In genomic region chr4:152663203-152664066, GRCh38 we compare ENCODE assay signal across 8 cellular contexts. TPM values are rescaled to one million over a fixed set of nuclear protein-coding genes. Genes with fewer than 3 reads are reported as not detected.
A peak's percentile ranks its signal among the peaks of the same experiment; 100 is the strongest.
DNase-seq lines count a peak whose midpoint lies in the region; ATAC-seq and TF ChIP-seq lines count a peak whose summit lies in the region.

No MANE protein-coding gene starts in this region.

- H3K27ac Mint-ChIP-seq in endodermal cell: no peak overlapping the region
- no peak overlapping the region for H3K27ac Mint-ChIP-seq in Calu3 (ENCODE audit: unreplicated experiment)

- H3K23ac ChIP-seq in mesendoderm (ENCODE audit: low read length): no peak overlapping the region

- no peaks in the 10 kb centered on the region for H3K36me3 ChIP-seq in endodermal cell (ENCODE audit: control insufficient read depth, insufficient read depth, low read length)
- H3K36me3 ChIP-seq in mesendoderm (ENCODE audit: control insufficient read depth, insufficient read depth, low read length): no peaks in the 10 kb centered on the region

- peaks cover 2% of the 10 kb centered on the region for H3K79me1 ChIP-seq in mesendoderm (ENCODE audit: low read length)

- H3K36me3 Mint-ChIP-seq in endodermal cell (ENCODE audit: low read depth) (no peaks in the 10 kb centered on the region), Calu3 (ENCODE audit: insufficient read depth, unreplicated experiment) (peaks cover 3% of the 10 kb centered on the region)

- WGBS in endodermal cell (ENCODE audit: insufficient coverage in 1 of 2, insufficient read length in 1 of 2), 2 experiments: 95 to 100% methylated on average over 1 to 6 of the region's 6 CpGs
- WGBS in mesendoderm (ENCODE audit: extremely low coverage, insufficient coverage, low lambda C conversion rate): no CpG with 5 or more reads among the region's 6 CpGs

- H3K27me3 ChIP-seq in endodermal cell (ENCODE audit: control insufficient read depth, insufficient read depth, low read length, poor library complexity, severe bottlenecking) (no peaks in the 10 kb centered on the region), mesendoderm (ENCODE audit: insufficient read depth, low read length, poor library complexity) (no peaks in the 10 kb centered on the region)

- intact Hi-C loops in Calu3 (cut with micrococcal nuclease; ENCODE audit: unreplicated experiment): no loop called here

- H3K27ac ChIP-seq in endodermal cell (ENCODE audit: low read depth, low read length) (no peak overlapping the region), mesendoderm (ENCODE audit: low read depth, low read length) (no peak overlapping the region)

- H4K8ac ChIP-seq in mesendoderm (ENCODE audit: low read depth, low read length): no peak overlapping the region

- no peak overlapping the region for H2BK120ac ChIP-seq in mesendoderm (ENCODE audit: low read depth, low read length)

- no peak overlapping the region for H2BK5ac ChIP-seq in mesendoderm (ENCODE audit: low read length)

- no TSS peak for BruUV-seq in Calu3 (replicated peaks; lab: Mats Ljungman, UMichigan)

- no peak overlapping the region for H2AK5ac ChIP-seq in mesendoderm (ENCODE audit: low read length)

- H3K4me3 Mint-ChIP-seq in endodermal cell: no peak overlapping the region
- H3K4me3 Mint-ChIP-seq in Calu3 (ENCODE audit: low read depth, unreplicated experiment): no peak overlapping the region

- H3K9me3 ChIP-seq in endodermal cell (ENCODE audit: control insufficient read depth, low read length): peaks cover 12% of the 10 kb centered on the region

- H3K4ac ChIP-seq in mesendoderm (ENCODE audit: low read depth, low read length): no peak overlapping the region

- TF ChIP-seq CTCF in endodermal cell (conservative IDR thresholded peaks at IDR 0.05) (no peak), Calu3 (IDR thresholded peaks at IDR 0.05; ENCODE audit: unreplicated experiment) (no peak)

- DNase-seq in endodermal cell (peak; percentile 42), mucosa of gallbladder (ENCODE audit: low spot score) (no peak), Calu3 (no peak), mesendoderm (no peak)
- no peak for DNase-seq in stimulated activated CD4-positive, alpha-beta T cell treated with anti-CD3 and anti-CD28 coated beads, Interleukin-4, amount 100 ng/mL, for 1 hour

- H3K27me3 Mint-ChIP-seq in endodermal cell (ENCODE audit: insufficient read depth): no peaks in the 10 kb centered on the region
- H3K27me3 Mint-ChIP-seq in Calu3 (ENCODE audit: unreplicated experiment): no peaks in the 10 kb centered on the region

- H3K4me3 ChIP-seq in GM08714 (ENCODE audit: low read length): peak overlapping the region; percentile 27; the same call in 1 of the 2 replicates
- no peak overlapping the region for H3K4me3 ChIP-seq in endodermal cell (ENCODE audit: low read length)
- no peak overlapping the region for H3K4me3 ChIP-seq in mesendoderm (ENCODE audit: low read length)

- ATAC-seq in GM21423 (IDR thresholded peaks at IDR 0.05; ENCODE audit: unreplicated experiment) (peak; percentile 64), HG03575 (IDR thresholded peaks at IDR 0.05; ENCODE audit: extremely low read depth, insufficient number of reproducible peaks, low FRiP score, unreplicated experiment) (peak; percentile 30)

- H3K9ac ChIP-seq in endodermal cell (ENCODE audit: extremely low read depth, low read length, poor library complexity, severe bottlenecking): no peak overlapping the region
- H3K9ac ChIP-seq in mesendoderm (ENCODE audit: low read length): no peak overlapping the region

- no peaks in the 10 kb centered on the region for H3K4me1 ChIP-seq in endodermal cell (ENCODE audit: control insufficient read depth, insufficient read depth, low read length)
- H3K4me1 ChIP-seq in mesendoderm (ENCODE audit: control insufficient read depth, low read depth, low read length): peaks cover 6% of the 10 kb centered on the region

- H3K4me1 Mint-ChIP-seq in endodermal cell (peaks cover 7% of the 10 kb centered on the region), Calu3 (ENCODE audit: low read depth, unreplicated experiment) (peaks cover 8% of the 10 kb centered on the region)

- H3K79me2 ChIP-seq in mesendoderm (ENCODE audit: control insufficient read depth, insufficient read depth, low read length): no peaks in the 10 kb centered on the region

- H3K56ac ChIP-seq in mesendoderm (ENCODE audit: low read length): no peak overlapping the region

- H2BK15ac ChIP-seq in mesendoderm (replicated peaks; ENCODE audit: low read depth): no peak overlapping the region

- CTCF ChIA-PET in Calu3 (lab: Charles Lee): no interaction called here

- H4K5ac ChIP-seq in mesendoderm (ENCODE audit: low read length): no peak overlapping the region

- H3K18ac ChIP-seq in mesendoderm (ENCODE audit: low read length): no peak overlapping the region

- H3K9me3 Mint-ChIP-seq in endodermal cell: peaks cover 7% of the 10 kb centered on the region
- H3K9me3 Mint-ChIP-seq in Calu3 (ENCODE audit: low read depth, unreplicated experiment): no peaks in the 10 kb centered on the region

- H3K4me2 ChIP-seq in mesendoderm (ENCODE audit: low read length): no peak overlapping the region

RNA-seq across cellular contexts. Expression of gene TMEM154, which starts 16.4 kb away (rescaled TPM):
- total RNA-seq in endodermal cell (1 to 10 TPM in 1 of 2 donors, under 1 TPM in 1; 0.81 to 1.6 TPM), mucosa of gallbladder (2.2 TPM), Calu3 (2022) (23.3 and 26.4 TPM in 2 replicates)
- polyA plus RNA-seq in endodermal cell (2013, experiment 1 of 2): 0.75 TPM
- polyA plus RNA-seq in endodermal cell (2013, experiment 2 of 2): 2.0 TPM
- 12.8 TPM for polyA plus RNA-seq in mesendoderm (2013, experiment 1 of 2)
- 11.9 TPM for polyA plus RNA-seq in mesendoderm (2013, experiment 2 of 2)
